Comparison of ENCODE assay signal across 15 cellular contexts in the genomic region with DNA sequence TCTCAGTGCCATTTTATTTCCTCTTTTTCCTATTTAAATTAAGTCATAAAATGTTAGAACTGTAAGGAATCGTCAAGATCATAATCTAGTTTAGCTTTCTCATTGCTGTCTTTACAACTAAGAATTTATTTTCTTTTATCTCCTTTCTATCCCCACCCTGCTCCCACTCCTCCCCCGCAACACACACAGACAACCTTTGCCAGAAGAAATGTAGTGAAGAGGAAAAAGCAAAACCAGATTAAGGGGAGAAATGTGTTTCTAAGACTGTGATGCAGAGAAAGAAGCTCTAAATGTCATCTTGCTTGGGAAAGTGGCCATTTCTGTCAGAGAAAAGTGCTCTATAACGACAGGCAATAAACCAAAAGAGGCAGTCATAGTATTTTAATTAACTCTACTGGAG.
DNase-seq lines count a peak whose midpoint lies in the region; ATAC-seq, FAIRE-seq and TF ChIP-seq lines count a peak whose summit lies in the region.
"Had no signal": no experiment of that assay in that cellular context is flagged by ENCODE, and none has a peak within 500 bp of the region (broad histone marks: within the 10 kb centered on the region; RNA-seq: fewer than 3 reads in every experiment).

No MANE protein-coding gene starts in this region.

- H3K9me3 Mint-ChIP-seq in WTC11 = peaks cover 14% of the 10 kb centered on the region

- intact Hi-C loops in left colon (cut with DNase I, micrococcal nuclease) = no loop called here

- peaks cover 5% of the 10 kb centered on the region; the same call in 1 of the 2 replicates for H3K4me1 Mint-ChIP-seq in WTC11

- POLR2A ChIA-PET in WTC11 (lab: Charles Lee) = no interaction called here

- no peak for ATAC-seq in WTC11
- ATAC-seq in left colon = peak; percentile 58

- TF ChIP-seq CTCF in WTC11 (IDR thresholded peaks at IDR 0.05) (no peak), D721Med (IDR thresholded peaks at IDR 0.05; ENCODE audit: insufficient read depth, missing control alignments) (no peak)

- H3K27me3 Mint-ChIP-seq in WTC11 (ENCODE audit: low read depth) = no peaks in the 10 kb centered on the region

- H3K4me3 Mint-ChIP-seq in WTC11 = no peak overlapping the region

- H3K36me3 Mint-ChIP-seq in WTC11 = peaks cover 2% of the 10 kb centered on the region; the same call in 1 of the 2 replicates

- DNase-seq in NCI-H1105 treated with DMSO at 0.1 percent for 48 hours (lab: John Stamatoyannopoulos, UW) = peak; percentile 50
- no peak for DNase-seq in NCI-H1105 (lab: John Stamatoyannopoulos, UW)
- no peak for DNase-seq in WTC11 (ENCODE audit: low spot score)
- no peak for DNase-seq in left colon
- DNase-seq in occipital lobe (lab: John Stamatoyannopoulos, UW) = peak; percentile 1
- no peak for DNase-seq in activated CD4-positive, alpha-beta T cell treated with anti-CD3 and anti-CD28 coated beads for 4 hours
- no peak for DNase-seq in D721Med (ENCODE audit: insufficient read length, low spot score)
- no peak for DNase-seq in SK-N-DZ (ENCODE audit: low spot score)
- DNase-seq: 8988T, DMS153, IMR-90, NCI-H1417 treated with DMSO at 0.1 percent for 48 hours, NCI-H2029, NCI-H2227 treated with DMSO at 0.1 percent for 48 hours, NCI-H526 had no signal

- FAIRE-seq in D721Med (lab: Jason Lieb, UNC) = no peak

- CTCF ChIA-PET in WTC11 (lab: Charles Lee) = no interaction called here

- peak overlapping the region; percentile 1; the same call in 1 of the 2 replicates for H3K27ac Mint-ChIP-seq in WTC11

TF ChIP-seq in WTC11, 78 proteins besides CTCF, POLR2A, EP300 and RAD21 (continues in another document):
- TF ChIP-seq, protein P1, sequence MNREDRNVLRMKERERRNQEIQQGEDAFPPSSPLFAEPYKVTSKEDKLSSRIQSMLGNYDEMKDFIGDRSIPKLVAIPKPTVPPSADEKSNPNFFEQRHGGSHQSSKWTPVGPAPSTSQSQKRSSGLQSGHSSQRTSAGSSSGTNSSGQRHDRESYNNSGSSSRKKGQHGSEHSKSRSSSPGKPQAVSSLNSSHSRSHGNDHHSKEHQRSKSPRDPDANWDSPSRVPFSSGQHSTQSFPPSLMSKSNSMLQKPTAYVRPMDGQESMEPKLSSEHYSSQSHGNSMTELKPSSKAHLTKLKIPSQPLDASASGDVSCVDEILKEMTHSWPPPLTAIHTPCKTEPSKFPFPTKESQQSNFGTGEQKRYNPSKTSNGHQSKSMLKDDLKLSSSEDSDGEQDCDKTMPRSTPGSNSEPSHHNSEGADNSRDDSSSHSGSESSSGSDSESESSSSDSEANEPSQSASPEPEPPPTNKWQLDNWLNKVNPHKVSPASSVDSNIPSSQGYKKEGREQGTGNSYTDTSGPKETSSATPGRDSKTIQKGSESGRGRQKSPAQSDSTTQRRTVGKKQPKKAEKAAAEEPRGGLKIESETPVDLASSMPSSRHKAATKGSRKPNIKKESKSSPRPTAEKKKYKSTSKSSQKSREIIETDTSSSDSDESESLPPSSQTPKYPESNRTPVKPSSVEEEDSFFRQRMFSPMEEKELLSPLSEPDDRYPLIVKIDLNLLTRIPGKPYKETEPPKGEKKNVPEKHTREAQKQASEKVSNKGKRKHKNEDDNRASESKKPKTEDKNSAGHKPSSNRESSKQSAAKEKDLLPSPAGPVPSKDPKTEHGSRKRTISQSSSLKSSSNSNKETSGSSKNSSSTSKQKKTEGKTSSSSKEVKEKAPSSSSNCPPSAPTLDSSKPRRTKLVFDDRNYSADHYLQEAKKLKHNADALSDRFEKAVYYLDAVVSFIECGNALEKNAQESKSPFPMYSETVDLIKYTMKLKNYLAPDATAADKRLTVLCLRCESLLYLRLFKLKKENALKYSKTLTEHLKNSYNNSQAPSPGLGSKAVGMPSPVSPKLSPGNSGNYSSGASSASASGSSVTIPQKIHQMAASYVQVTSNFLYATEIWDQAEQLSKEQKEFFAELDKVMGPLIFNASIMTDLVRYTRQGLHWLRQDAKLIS (CRISPR knock-in tag; IDR thresholded peaks at IDR 0.05; ENCODE audit: borderline replicate concordance) = no peak
- TF ChIP-seq, protein P2, sequence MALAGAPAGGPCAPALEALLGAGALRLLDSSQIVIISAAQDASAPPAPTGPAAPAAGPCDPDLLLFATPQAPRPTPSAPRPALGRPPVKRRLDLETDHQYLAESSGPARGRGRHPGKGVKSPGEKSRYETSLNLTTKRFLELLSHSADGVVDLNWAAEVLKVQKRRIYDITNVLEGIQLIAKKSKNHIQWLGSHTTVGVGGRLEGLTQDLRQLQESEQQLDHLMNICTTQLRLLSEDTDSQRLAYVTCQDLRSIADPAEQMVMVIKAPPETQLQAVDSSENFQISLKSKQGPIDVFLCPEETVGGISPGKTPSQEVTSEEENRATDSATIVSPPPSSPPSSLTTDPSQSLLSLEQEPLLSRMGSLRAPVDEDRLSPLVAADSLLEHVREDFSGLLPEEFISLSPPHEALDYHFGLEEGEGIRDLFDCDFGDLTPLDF (CRISPR knock-in tag; IDR thresholded peaks at IDR 0.05) = no peak
- TF ChIP-seq, protein P3, sequence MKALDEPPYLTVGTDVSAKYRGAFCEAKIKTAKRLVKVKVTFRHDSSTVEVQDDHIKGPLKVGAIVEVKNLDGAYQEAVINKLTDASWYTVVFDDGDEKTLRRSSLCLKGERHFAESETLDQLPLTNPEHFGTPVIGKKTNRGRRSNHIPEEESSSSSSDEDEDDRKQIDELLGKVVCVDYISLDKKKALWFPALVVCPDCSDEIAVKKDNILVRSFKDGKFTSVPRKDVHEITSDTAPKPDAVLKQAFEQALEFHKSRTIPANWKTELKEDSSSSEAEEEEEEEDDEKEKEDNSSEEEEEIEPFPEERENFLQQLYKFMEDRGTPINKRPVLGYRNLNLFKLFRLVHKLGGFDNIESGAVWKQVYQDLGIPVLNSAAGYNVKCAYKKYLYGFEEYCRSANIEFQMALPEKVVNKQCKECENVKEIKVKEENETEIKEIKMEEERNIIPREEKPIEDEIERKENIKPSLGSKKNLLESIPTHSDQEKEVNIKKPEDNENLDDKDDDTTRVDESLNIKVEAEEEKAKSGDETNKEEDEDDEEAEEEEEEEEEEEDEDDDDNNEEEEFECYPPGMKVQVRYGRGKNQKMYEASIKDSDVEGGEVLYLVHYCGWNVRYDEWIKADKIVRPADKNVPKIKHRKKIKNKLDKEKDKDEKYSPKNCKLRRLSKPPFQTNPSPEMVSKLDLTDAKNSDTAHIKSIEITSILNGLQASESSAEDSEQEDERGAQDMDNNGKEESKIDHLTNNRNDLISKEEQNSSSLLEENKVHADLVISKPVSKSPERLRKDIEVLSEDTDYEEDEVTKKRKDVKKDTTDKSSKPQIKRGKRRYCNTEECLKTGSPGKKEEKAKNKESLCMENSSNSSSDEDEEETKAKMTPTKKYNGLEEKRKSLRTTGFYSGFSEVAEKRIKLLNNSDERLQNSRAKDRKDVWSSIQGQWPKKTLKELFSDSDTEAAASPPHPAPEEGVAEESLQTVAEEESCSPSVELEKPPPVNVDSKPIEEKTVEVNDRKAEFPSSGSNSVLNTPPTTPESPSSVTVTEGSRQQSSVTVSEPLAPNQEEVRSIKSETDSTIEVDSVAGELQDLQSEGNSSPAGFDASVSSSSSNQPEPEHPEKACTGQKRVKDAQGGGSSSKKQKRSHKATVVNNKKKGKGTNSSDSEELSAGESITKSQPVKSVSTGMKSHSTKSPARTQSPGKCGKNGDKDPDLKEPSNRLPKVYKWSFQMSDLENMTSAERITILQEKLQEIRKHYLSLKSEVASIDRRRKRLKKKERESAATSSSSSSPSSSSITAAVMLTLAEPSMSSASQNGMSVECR (CRISPR knock-in tag; IDR thresholded peaks at IDR 0.05; ENCODE audit: borderline replicate concordance) = no peak
- TF ChIP-seq, protein P4, sequence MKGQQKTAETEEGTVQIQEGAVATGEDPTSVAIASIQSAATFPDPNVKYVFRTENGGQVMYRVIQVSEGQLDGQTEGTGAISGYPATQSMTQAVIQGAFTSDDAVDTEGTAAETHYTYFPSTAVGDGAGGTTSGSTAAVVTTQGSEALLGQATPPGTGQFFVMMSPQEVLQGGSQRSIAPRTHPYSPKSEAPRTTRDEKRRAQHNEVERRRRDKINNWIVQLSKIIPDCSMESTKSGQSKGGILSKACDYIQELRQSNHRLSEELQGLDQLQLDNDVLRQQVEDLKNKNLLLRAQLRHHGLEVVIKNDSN (CRISPR knock-in tag; IDR thresholded peaks at IDR 0.05) = no peak
- TF ChIP-seq TCF7 (CRISPR knock-in tag; IDR thresholded peaks at IDR 0.05; ENCODE audit: low read depth) = no peak
- TF ChIP-seq ATF1 (CRISPR knock-in tag; IDR thresholded peaks at IDR 0.05) = no peak
- no peak for TF ChIP-seq NR1H2 (CRISPR knock-in tag; IDR thresholded peaks at IDR 0.05)
- TF ChIP-seq ELF4 (CRISPR knock-in tag; IDR thresholded peaks at IDR 0.05; ENCODE audit: low read depth) = no peak
- TF ChIP-seq ZNF263 (CRISPR knock-in tag; IDR thresholded peaks at IDR 0.05; ENCODE audit: low read depth) = no peak
- no peak for TF ChIP-seq ZNF232 (CRISPR knock-in tag; IDR thresholded peaks at IDR 0.05)
- no peak for TF ChIP-seq GRHL2 (CRISPR knock-in tag; IDR thresholded peaks at IDR 0.05; ENCODE audit: insufficient replicate concordance, severe bottlenecking)
- no peak for TF ChIP-seq PRRX2 (CRISPR knock-in tag; IDR thresholded peaks at IDR 0.05)
- no peak for TF ChIP-seq GTF2I (CRISPR knock-in tag; conservative IDR thresholded peaks at IDR 0.05)
- TF ChIP-seq, protein P5, sequence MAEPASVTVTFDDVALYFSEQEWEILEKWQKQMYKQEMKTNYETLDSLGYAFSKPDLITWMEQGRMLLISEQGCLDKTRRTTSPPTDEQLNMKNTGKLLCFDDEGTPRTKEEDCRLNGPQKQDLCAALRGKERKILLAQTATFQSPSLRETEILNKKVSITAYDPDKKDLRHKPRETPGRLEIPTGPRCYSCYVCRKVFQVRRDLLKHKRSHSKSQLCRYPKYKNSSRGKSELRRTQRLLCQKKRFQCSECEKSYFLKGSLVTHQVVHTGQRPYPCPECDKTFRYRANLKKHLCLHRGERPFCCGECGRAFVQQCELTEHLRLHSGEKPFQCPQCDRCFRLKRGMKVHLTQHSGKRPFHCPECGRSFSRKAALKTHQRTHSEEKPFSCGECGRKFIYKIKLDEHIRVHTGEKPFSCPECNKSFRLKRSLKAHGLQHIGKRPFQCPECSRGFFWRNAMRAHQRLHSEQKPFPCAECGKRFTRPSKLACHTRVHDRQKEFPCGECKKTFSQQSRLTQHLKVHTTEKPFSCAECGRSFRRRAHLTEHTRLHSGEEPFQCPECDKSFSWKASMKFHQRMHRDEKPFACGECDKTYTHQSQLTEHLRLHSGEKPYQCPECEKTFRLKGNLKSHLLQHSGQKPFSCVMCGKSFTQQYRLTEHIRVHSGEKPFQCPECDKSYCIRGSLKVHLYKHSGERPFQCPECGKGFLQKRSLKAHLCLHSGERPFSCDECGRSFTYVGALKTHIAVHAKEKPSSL (CRISPR knock-in tag; conservative IDR thresholded peaks at IDR 0.05) = no peak

Comparison
In these comparisons a context has a peak if more than half of its experiments do, and no peak if none do; other contexts are left out.
1. DNase-seq: peak in NCI-H1105 treated with DMSO at 0.1 percent for 48 hours (single experiment) and occipital lobe (single experiment); none in NCI-H1105 (single experiment), WTC11 (single experiment), left colon (0 of 2), activated CD4-positive, alpha-beta T cell treated with anti-CD3 and anti-CD28 coated beads for 4 hours (0 of 2), D721Med (single experiment) and SK-N-DZ (single experiment).